Comparison of ENCODE assay signal across 8 cellular contexts in genomic region chr12:45727301-45727993, GRCh38. TPM values are rescaled to one million over a fixed set of nuclear protein-coding genes. Genes with fewer than 3 reads are reported as not detected.
DNase-seq lines count a peak whose midpoint lies in the region; ATAC-seq and TF ChIP-seq lines count a peak whose summit lies in the region.

No MANE protein-coding gene starts in this region.

- peak; percentile 54 to 61; a peak in 2 of 4 replicates for TF ChIP-seq EP300 in SK-N-SH (IDR thresholded peaks at IDR 0.05; ENCODE audit: borderline replicate concordance in 1 of 2, low read depth in 1 of 2, low read length in 1 of 2)

- H3K9me2 ChIP-seq in SK-N-SH, result no peaks in the 10 kb centered on the region

- DNase-seq in GM10248 (ENCODE audit: extremely low spot score) (peak; percentile 91), NCI-H1092 (lab: John Stamatoyannopoulos, UW) (peak; percentile 100), SK-N-SH (peak; percentile 91), glomerular visceral epithelial cell (ENCODE audit: extremely low spot score) (peak; percentile 98), occipital lobe (lab: John Stamatoyannopoulos, UW) (peak; percentile 85)
- DNase-seq in activated naive CD4-positive, alpha-beta T cell treated with anti-CD3 and anti-CD28 coated beads, Interleukin-2, amount 50 U/mL, for 72 hours (ENCODE audit: low spot score in 2 of 2), result peak; percentile 84 to 90

- H3F3A ChIP-seq in SK-N-SH (replicated peaks; ENCODE audit: insufficient read depth), result peaks cover 35% of the 10 kb centered on the region

- peak overlapping the region; percentile 93 to 100 for H3K27ac Mint-ChIP-seq in activated naive CD4-positive, alpha-beta T cell treated with anti-CD3 and anti-CD28 coated beads, Interleukin-2, amount 50 U/mL, for 72 hours

- peak; percentile 57 for ATAC-seq in HG02610 (IDR thresholded peaks at IDR 0.05; ENCODE audit: unreplicated experiment)
- ATAC-seq in activated naive CD4-positive, alpha-beta T cell treated with anti-CD3 and anti-CD28 coated beads, Interleukin-2, amount 50 U/mL, for 72 hours, result peak; percentile 58 to 67

- peaks cover 59% of the 10 kb centered on the region for H3K79me2 ChIP-seq in SK-N-SH (ENCODE audit: insufficient read depth)

- H3K36me3 ChIP-seq in SK-N-SH (replicated peaks in 1 of 2; ENCODE audit: control insufficient read depth in 1 of 2, insufficient read depth in 2 of 2, low read length in 1 of 2), result peaks cover under 1 to 5% of the 10 kb centered on the region in 2 experiments

- H3K4me2 ChIP-seq in SK-N-SH, result peak overlapping the region; percentile 86

- peaks cover 2 to 10% of the 10 kb centered on the region in 2 experiments; a peak in 3 of 4 replicates for H3K4me1 ChIP-seq in SK-N-SH (ENCODE audit: control insufficient read depth in 1 of 2, insufficient read depth in 2 of 2, low read depth in 1 of 2, low read length in 1 of 2)

- H3K4me3 ChIP-seq in SK-N-SH (ENCODE audit: low read depth in 2 of 2, low read length in 1 of 2), result peak overlapping the region; percentile 90 to 93

- H3K27me3 ChIP-seq in SK-N-SH (ENCODE audit: insufficient read depth), result no peaks in the 10 kb centered on the region

- H3K36me3 Mint-ChIP-seq in activated naive CD4-positive, alpha-beta T cell treated with anti-CD3 and anti-CD28 coated beads, Interleukin-2, amount 50 U/mL, for 72 hours, result peaks cover 24 to 35% of the 10 kb centered on the region in 2 donors

- CTCF ChIA-PET in GM10248 (lab: Yijun Ruan, JAX) (interaction anchor here (1.0 to 5.6 kb wide), 13 partner anchors 10 to 512 kb away, joined by 3 to 46 read pairs (median 3); partner anchors contain the start of gene ANO6), SK-N-SH (lab: Yijun Ruan, JAX) (interaction anchor here (0.9 to 9.2 kb wide), 15 partner anchors 10 to 557 kb away, joined by 3 to 70 read pairs (median 4); partner anchors contain the start of genes ANO6 and SCAF11)

- TF ChIP-seq CTCF in GM10248 (IDR thresholded peaks at IDR 0.05; ENCODE audit: control extremely low read depth, extremely low read depth, low read depth, missing control alignments) (no peak), SK-N-SH (IDR thresholded peaks at IDR 0.05) (no peak)

- peak overlapping the region; percentile 96 for H2AFZ ChIP-seq in SK-N-SH (ENCODE audit: low read depth)

- no peaks in the 10 kb centered on the region for H3K9me3 ChIP-seq in SK-N-SH

- POLR2A ChIA-PET in GM10248 (lab: Yijun Ruan, JAX), result no interaction called here
- POLR2A ChIA-PET in SK-N-SH (lab: Yijun Ruan, JAX), result interaction anchor here (1.1 to 2.7 kb wide), 4 partner anchors 12 to 512 kb away, joined by 3 to 8 read pairs (median 4); partner anchors contain the start of gene ANO6

- H3K27ac ChIP-seq in SK-N-SH (ENCODE audit: low read depth in 2 of 2, low read length in 1 of 2) (peak overlapping the region; percentile 94 to 99), temporal lobe (ENCODE audit: low read depth, low read length) (peak overlapping the region; percentile 89)

- H4K20me1 ChIP-seq in SK-N-SH (ENCODE audit: insufficient read depth), result peaks cover 11% of the 10 kb centered on the region

- WGBS in SK-N-SH (ENCODE audit: low lambda C conversion rate), result under 1% methylated on average over 19 of the region's 45 CpGs

- peak overlapping the region; percentile 97 for H3K9ac ChIP-seq in SK-N-SH

- TF ChIP-seq RAD21 in SK-N-SH (IDR thresholded peaks at IDR 0.05; ENCODE audit: low read length), result no peak

- H3K9me3 Mint-ChIP-seq in activated naive CD4-positive, alpha-beta T cell treated with anti-CD3 and anti-CD28 coated beads, Interleukin-2, amount 50 U/mL, for 72 hours, result no peaks in the 10 kb centered on the region

TF ChIP-seq in SK-N-SH, 30 proteins besides CTCF, POLR2A, EP300 and RAD21 (continues in another document):
- TF ChIP-seq POLR2AphosphoS5 (IDR thresholded peaks at IDR 0.05; ENCODE audit: low read depth, low read length) (peak; percentile 78), NRF1 (IDR thresholded peaks at IDR 0.05; ENCODE audit: low read depth, low read length) (peak; percentile 55), REST (IDR thresholded peaks at IDR 0.05; ENCODE audit: low read depth, low read length) (peak; percentile 31; the same call in 1 of the 2 replicates), FOSL2 (IDR thresholded peaks at IDR 0.05; ENCODE audit: borderline replicate concordance, low read depth) (0 out of 2 replicates have a peak, but pooled peaks have one; percentile 12), IRF3 (IDR thresholded peaks at IDR 0.05; ENCODE audit: low read depth, low read length) (peak; percentile 97), RCOR1 (IDR thresholded peaks at IDR 0.05; ENCODE audit: low read length) (no peak; the same call in 1 of the 2 replicates), EZH2phosphoT487 (IDR thresholded peaks at IDR 0.05; ENCODE audit: borderline replicate concordance, low read depth) (no peak), GABPA (IDR thresholded peaks at IDR 0.05; ENCODE audit: low read depth) (peak; percentile 42; the same call in 1 of the 2 replicates), TEAD4 (IDR thresholded peaks at IDR 0.05; ENCODE audit: borderline replicate concordance, insufficient read depth) (peak; percentile 98), PBX3 (IDR thresholded peaks at IDR 0.05) (peak; percentile 72), SIN3A (IDR thresholded peaks at IDR 0.05; ENCODE audit: borderline replicate concordance, low read depth, low read length) (peak; percentile 97), CHD2 (IDR thresholded peaks at IDR 0.05; ENCODE audit: low read length, partially characterized antibody) (peak; percentile 94), ZBTB33 (IDR thresholded peaks at IDR 0.05; ENCODE audit: borderline replicate concordance, low read depth) (peak; percentile 53; the same call in 1 of the 2 replicates), MXI1 (IDR thresholded peaks at IDR 0.05; ENCODE audit: low read depth, low read length) (peak; percentile 80)

RNA-seq across cellular contexts. Expression of gene ARID2, which starts 2.1 kb away (rescaled TPM):
- 5.9 and 8.0 TPM in 2 replicates for polyA plus RNA-seq in SK-N-SH (2012; rRNA removed)
- polyA plus RNA-seq in SK-N-SH (2012; cell fraction: cytosol; rRNA removed), result 5.7 and 6.6 TPM in 2 replicates
- polyA plus RNA-seq in SK-N-SH (2012; cell fraction: nucleus; rRNA removed), result 6.1 and 15.6 TPM in 2 replicates
- 10 to 100 TPM; 25.7 to 31.5 TPM for total RNA-seq in activated naive CD4-positive, alpha-beta T cell treated with anti-CD3 and anti-CD28 coated beads, Interleukin-2, amount 50 U/mL, for 72 hours
- 46.5 TPM for total RNA-seq in occipital lobe
- 40.1 TPM for total RNA-seq in temporal lobe

Comparison
In these comparisons a context has a peak if more than half of its experiments do, and no peak if none do; other contexts are left out.
1. Peak in every context shown above with its lines: DNase-seq, ATAC-seq, H3K4me3 ChIP-seq and H3K27ac ChIP-seq.